1 cellular context compared by ENCODE assay signal in the genomic region with DNA sequence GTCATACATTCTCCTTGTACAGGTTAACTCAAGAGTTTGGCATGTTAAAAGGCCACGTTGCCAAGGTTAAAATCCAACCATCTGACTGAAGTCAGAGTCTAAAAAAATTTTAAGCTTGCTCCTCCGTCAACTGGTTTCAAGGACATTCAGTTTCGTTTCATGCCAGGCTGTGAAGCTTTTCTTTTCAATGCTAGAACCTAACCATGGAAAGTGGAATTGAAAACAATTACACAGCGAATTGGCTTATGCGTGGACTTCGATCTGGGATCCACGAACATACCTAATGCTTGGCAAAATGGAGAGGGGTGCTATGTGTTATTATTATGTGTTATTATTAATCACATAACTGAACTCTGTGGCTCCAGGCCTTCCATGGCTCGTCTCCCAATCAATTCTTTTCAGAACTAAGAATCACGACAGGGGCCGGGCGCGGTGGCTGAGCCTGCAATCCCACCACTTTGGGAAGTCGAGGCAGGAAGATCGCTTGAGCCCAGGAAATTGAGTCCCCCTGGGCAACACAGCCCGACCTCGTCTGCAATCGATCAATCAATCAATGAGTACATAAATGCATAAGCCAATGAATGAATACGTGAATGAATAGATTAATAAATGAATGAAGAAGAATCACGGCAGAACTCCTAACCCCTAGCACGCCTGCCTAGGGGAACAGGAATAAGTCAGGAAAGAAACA.
A peak's percentile ranks its signal among the peaks of the same experiment; 100 is the strongest.
TF ChIP-seq lines count a peak whose summit lies in the region.

No MANE protein-coding gene starts in this region.

TF ChIP-seq in GM12878, 131 proteins besides CTCF, POLR2A, EP300 and RAD21:
- TF ChIP-seq SUZ12 (IDR thresholded peaks at IDR 0.05; ENCODE audit: unreplicated experiment) = no peak
- no peak for TF ChIP-seq KAT2A (conservative IDR thresholded peaks at IDR 0.05; ENCODE audit: control insufficient read depth, low read depth, low read length)
- TF ChIP-seq DPF2 (IDR thresholded peaks at IDR 0.05) = 0 out of 2 replicates have a peak, but pooled peaks have one; percentile 11
- TF ChIP-seq FOXK2 (IDR thresholded peaks at IDR 0.05) = no peak
- TF ChIP-seq, protein P1, sequence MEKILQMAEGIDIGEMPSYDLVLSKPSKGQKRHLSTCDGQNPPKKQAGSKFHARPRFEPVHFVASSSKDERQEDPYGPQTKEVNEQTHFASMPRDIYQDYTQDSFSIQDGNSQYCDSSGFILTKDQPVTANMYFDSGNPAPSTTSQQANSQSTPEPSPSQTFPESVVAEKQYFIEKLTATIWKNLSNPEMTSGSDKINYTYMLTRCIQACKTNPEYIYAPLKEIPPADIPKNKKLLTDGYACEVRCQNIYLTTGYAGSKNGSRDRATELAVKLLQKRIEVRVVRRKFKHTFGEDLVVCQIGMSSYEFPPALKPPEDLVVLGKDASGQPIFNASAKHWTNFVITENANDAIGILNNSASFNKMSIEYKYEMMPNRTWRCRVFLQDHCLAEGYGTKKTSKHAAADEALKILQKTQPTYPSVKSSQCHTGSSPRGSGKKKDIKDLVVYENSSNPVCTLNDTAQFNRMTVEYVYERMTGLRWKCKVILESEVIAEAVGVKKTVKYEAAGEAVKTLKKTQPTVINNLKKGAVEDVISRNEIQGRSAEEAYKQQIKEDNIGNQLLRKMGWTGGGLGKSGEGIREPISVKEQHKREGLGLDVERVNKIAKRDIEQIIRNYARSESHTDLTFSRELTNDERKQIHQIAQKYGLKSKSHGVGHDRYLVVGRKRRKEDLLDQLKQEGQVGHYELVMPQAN (conservative IDR thresholded peaks at IDR 0.05) = 0 out of 2 replicates have a peak, but pooled peaks have one; percentile 67
- no peak for TF ChIP-seq EZH2 (IDR thresholded peaks at IDR 0.05; ENCODE audit: borderline replicate concordance, control insufficient read depth, low read depth, low read length)
- TF ChIP-seq MTA3 (IDR thresholded peaks at IDR 0.05; ENCODE audit: borderline replicate concordance, low read length) = peak; percentile 49; the same call in 1 of the 2 replicates
- TF ChIP-seq WRNIP1 (IDR thresholded peaks at IDR 0.05; ENCODE audit: borderline replicate concordance, low read depth, low read length) = no peak
- TF ChIP-seq ZNF207 (IDR thresholded peaks at IDR 0.05; ENCODE audit: borderline replicate concordance) = 0 out of 2 replicates have a peak, but pooled peaks have one; percentile 28
- TF ChIP-seq SMARCA5 (IDR thresholded peaks at IDR 0.05) = peak; percentile 75; the same call in 1 of the 2 replicates
- 0 out of 2 replicates have a peak, but pooled peaks have one; percentile 56 for TF ChIP-seq LARP7 (IDR thresholded peaks at IDR 0.05)
- peak; percentile 50; the same call in 1 of the 2 replicates for TF ChIP-seq POLR2AphosphoS5 (IDR thresholded peaks at IDR 0.05; ENCODE audit: low read length)
- 0 out of 2 replicates have a peak, but pooled peaks have one; percentile 27 for TF ChIP-seq STAT1 (conservative IDR thresholded peaks at IDR 0.05)
- 0 out of 2 replicates have a peak, but pooled peaks have one; percentile 22 for TF ChIP-seq RAD51 (IDR thresholded peaks at IDR 0.05)
- TF ChIP-seq CREM (IDR thresholded peaks at IDR 0.05; ENCODE audit: low read depth) = no peak
- TF ChIP-seq IKZF2 (IDR thresholded peaks at IDR 0.05) = peak in 1 of 2 experiments; percentile 1; a peak in 1 of 4 replicates
- TF ChIP-seq, protein P2, sequence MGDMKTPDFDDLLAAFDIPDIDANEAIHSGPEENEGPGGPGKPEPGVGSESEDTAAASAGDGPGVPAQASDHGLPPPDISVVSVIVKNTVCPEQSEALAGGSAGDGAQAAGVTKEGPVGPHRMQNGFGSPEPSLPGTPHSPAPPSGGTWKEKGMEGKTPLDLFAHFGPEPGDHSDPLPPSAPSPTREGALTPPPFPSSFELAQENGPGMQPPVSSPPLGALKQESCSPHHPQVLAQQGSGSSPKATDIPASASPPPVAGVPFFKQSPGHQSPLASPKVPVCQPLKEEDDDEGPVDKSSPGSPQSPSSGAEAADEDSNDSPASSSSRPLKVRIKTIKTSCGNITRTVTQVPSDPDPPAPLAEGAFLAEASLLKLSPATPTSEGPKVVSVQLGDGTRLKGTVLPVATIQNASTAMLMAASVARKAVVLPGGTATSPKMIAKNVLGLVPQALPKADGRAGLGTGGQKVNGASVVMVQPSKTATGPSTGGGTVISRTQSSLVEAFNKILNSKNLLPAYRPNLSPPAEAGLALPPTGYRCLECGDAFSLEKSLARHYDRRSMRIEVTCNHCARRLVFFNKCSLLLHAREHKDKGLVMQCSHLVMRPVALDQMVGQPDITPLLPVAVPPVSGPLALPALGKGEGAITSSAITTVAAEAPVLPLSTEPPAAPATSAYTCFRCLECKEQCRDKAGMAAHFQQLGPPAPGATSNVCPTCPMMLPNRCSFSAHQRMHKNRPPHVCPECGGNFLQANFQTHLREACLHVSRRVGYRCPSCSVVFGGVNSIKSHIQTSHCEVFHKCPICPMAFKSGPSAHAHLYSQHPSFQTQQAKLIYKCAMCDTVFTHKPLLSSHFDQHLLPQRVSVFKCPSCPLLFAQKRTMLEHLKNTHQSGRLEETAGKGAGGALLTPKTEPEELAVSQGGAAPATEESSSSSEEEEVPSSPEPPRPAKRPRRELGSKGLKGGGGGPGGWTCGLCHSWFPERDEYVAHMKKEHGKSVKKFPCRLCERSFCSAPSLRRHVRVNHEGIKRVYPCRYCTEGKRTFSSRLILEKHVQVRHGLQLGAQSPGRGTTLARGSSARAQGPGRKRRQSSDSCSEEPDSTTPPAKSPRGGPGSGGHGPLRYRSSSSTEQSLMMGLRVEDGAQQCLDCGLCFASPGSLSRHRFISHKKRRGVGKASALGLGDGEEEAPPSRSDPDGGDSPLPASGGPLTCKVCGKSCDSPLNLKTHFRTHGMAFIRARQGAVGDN (IDR thresholded peaks at IDR 0.05) = peak; percentile 41; the same call in 1 of the 2 replicates
- no peak for TF ChIP-seq RUNX3 (IDR thresholded peaks at IDR 0.05; ENCODE audit: low read length)
- TF ChIP-seq TARDBP (IDR thresholded peaks at IDR 0.05; ENCODE audit: borderline replicate concordance) = no peak
- TF ChIP-seq, protein P3, sequence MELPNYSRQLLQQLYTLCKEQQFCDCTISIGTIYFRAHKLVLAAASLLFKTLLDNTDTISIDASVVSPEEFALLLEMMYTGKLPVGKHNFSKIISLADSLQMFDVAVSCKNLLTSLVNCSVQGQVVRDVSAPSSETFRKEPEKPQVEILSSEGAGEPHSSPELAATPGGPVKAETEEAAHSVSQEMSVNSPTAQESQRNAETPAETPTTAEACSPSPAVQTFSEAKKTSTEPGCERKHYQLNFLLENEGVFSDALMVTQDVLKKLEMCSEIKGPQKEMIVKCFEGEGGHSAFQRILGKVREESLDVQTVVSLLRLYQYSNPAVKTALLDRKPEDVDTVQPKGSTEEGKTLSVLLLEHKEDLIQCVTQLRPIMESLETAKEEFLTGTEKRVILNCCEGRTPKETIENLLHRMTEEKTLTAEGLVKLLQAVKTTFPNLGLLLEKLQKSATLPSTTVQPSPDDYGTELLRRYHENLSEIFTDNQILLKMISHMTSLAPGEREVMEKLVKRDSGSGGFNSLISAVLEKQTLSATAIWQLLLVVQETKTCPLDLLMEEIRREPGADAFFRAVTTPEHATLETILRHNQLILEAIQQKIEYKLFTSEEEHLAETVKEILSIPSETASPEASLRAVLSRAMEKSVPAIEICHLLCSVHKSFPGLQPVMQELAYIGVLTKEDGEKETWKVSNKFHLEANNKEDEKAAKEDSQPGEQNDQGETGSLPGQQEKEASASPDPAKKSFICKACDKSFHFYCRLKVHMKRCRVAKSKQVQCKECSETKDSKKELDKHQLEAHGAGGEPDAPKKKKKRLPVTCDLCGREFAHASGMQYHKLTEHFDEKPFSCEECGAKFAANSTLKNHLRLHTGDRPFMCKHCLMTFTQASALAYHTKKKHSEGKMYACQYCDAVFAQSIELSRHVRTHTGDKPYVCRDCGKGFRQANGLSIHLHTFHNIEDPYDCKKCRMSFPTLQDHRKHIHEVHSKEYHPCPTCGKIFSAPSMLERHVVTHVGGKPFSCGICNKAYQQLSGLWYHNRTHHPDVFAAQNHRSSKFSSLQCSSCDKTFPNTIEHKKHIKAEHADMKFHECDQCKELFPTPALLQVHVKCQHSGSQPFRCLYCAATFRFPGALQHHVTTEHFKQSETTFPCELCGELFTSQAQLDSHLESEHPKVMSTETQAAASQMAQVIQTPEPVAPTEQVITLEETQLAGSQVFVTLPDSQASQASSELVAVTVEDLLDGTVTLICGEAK (IDR thresholded peaks at IDR 0.05; ENCODE audit: borderline replicate concordance) = 0 out of 2 replicates have a peak, but pooled peaks have one; percentile 14
- TF ChIP-seq RCOR1 (conservative IDR thresholded peaks at IDR 0.05; ENCODE audit: low read depth, low read length) = no peak
- 0 out of 2 replicates have a peak, but pooled peaks have one; percentile 9 for TF ChIP-seq SMAD5 (IDR thresholded peaks at IDR 0.05; ENCODE audit: low read depth)
- TF ChIP-seq RFX5 (IDR thresholded peaks at IDR 0.05; ENCODE audit: low read depth, low read length) = no peak
- TF ChIP-seq, protein P4, sequence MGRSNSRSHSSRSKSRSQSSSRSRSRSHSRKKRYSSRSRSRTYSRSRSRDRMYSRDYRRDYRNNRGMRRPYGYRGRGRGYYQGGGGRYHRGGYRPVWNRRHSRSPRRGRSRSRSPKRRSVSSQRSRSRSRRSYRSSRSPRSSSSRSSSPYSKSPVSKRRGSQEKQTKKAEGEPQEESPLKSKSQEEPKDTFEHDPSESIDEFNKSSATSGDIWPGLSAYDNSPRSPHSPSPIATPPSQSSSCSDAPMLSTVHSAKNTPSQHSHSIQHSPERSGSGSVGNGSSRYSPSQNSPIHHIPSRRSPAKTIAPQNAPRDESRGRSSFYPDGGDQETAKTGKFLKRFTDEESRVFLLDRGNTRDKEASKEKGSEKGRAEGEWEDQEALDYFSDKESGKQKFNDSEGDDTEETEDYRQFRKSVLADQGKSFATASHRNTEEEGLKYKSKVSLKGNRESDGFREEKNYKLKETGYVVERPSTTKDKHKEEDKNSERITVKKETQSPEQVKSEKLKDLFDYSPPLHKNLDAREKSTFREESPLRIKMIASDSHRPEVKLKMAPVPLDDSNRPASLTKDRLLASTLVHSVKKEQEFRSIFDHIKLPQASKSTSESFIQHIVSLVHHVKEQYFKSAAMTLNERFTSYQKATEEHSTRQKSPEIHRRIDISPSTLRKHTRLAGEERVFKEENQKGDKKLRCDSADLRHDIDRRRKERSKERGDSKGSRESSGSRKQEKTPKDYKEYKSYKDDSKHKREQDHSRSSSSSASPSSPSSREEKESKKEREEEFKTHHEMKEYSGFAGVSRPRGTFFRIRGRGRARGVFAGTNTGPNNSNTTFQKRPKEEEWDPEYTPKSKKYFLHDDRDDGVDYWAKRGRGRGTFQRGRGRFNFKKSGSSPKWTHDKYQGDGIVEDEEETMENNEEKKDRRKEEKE (IDR thresholded peaks at IDR 0.05) = no peak
- TF ChIP-seq PML (IDR thresholded peaks at IDR 0.05; ENCODE audit: low read length) = no peak
- TF ChIP-seq ESRRA (IDR thresholded peaks at IDR 0.05; ENCODE audit: low read length) = peak; percentile 55; the same call in 1 of the 2 replicates
- TF ChIP-seq, protein P5, sequence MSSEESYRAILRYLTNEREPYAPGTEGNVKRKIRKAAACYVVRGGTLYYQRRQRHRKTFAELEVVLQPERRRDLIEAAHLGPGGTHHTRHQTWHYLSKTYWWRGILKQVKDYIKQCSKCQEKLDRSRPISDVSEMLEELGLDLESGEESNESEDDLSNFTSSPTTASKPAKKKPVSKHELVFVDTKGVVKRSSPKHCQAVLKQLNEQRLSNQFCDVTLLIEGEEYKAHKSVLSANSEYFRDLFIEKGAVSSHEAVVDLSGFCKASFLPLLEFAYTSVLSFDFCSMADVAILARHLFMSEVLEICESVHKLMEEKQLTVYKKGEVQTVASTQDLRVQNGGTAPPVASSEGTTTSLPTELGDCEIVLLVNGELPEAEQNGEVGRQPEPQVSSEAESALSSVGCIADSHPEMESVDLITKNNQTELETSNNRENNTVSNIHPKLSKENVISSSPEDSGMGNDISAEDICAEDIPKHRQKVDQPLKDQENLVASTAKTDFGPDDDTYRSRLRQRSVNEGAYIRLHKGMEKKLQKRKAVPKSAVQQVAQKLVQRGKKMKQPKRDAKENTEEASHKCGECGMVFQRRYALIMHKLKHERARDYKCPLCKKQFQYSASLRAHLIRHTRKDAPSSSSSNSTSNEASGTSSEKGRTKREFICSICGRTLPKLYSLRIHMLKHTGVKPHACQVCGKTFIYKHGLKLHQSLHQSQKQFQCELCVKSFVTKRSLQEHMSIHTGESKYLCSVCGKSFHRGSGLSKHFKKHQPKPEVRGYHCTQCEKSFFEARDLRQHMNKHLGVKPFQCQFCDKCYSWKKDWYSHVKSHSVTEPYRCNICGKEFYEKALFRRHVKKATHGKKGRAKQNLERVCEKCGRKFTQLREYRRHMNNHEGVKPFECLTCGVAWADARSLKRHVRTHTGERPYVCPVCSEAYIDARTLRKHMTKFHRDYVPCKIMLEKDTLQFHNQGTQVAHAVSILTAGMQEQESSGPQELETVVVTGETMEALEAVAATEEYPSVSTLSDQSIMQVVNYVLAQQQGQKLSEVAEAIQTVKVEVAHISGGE (CRISPR knock-in tag; IDR thresholded peaks at IDR 0.05) = no peak
- TF ChIP-seq, protein P6, sequence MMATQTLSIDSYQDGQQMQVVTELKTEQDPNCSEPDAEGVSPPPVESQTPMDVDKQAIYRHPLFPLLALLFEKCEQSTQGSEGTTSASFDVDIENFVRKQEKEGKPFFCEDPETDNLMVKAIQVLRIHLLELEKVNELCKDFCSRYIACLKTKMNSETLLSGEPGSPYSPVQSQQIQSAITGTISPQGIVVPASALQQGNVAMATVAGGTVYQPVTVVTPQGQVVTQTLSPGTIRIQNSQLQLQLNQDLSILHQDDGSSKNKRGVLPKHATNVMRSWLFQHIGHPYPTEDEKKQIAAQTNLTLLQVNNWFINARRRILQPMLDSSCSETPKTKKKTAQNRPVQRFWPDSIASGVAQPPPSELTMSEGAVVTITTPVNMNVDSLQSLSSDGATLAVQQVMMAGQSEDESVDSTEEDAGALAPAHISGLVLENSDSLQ (IDR thresholded peaks at IDR 0.05) = peak; percentile 32
- TF ChIP-seq SMAD1 (IDR thresholded peaks at IDR 0.05; ENCODE audit: low read depth, partially characterized antibody) = peak; percentile 17
- TF ChIP-seq HDAC2 (IDR thresholded peaks at IDR 0.05) = no peak
- TF ChIP-seq MXI1 (IDR thresholded peaks at IDR 0.05; ENCODE audit: low read depth, low read length) = no peak; the same call in 1 of the 2 replicates
- no peak for TF ChIP-seq KLF5 (IDR thresholded peaks at IDR 0.05; ENCODE audit: partially characterized antibody)
